20 cellular contexts compared by ENCODE assay signal in the genomic region with DNA sequence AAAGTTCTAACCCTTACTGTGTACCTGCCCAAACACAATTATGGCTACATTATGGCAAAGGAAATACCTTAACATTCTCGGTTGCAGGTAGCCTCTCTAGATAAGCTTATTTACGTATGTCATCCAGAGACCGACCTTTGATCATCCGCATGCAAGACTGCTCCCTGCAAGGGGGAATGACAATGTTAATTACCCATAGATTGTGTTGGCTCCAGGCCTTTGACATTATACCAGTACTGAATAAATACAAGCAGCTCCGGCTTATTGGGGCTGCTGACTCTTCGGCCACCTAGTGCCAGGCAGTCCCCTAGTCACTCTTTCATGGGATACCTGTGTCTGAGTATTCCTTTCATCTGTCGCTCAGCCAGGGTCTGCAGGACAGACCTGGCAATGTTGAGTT.
DNase-seq lines count a peak whose midpoint lies in the region; ATAC-seq and TF ChIP-seq lines count a peak whose summit lies in the region.
"Had no signal": no experiment of that assay in that cellular context is flagged by ENCODE, and none has a peak within 500 bp of the region (broad histone marks: within the 10 kb centered on the region; RNA-seq: fewer than 3 reads in every experiment).

No MANE protein-coding gene starts in this region.

- H3K9me3 ChIP-seq in Peyer's patch: no peaks in the 10 kb centered on the region
- no peaks in the 10 kb centered on the region for H3K9me3 ChIP-seq in aorta (ENCODE audit: control insufficient read depth, low read length)

- TF ChIP-seq CTCF in Peyer's patch (IDR thresholded peaks at IDR 0.05): no peak
- TF ChIP-seq CTCF in type B pancreatic cell (conservative IDR thresholded peaks at IDR 0.05): no peak

- H3K27ac Mint-ChIP-seq in type B pancreatic cell: peak overlapping the region; percentile 20
- H3K27ac Mint-ChIP-seq: CD8-positive, alpha-beta T cell; T-helper 1 cell treated with Interleukin-12 subunit alpha and Interleukin-12 subunit beta and Interleukin-4 antibody, amounts not matched to agents 30 μg/mL and 1 μg/mL, for 36 hours had no signal

- H3K4me1 Mint-ChIP-seq in type B pancreatic cell (ENCODE audit: unreplicated experiment): no peaks in the 10 kb centered on the region

- DNase-seq in HT-29 (ENCODE audit: low spot score) (peak; percentile 12), Peyer's patch (peak in 2 of 3 donors; percentile 54 to 74), left kidney (ENCODE audit: low read depth, low spot score) (peak; percentile 35), type B pancreatic cell (ENCODE audit: extremely low spot score, unreplicated experiment) (no peak), aorta (no peak), iPS-NIHi7 (ENCODE audit: extremely low spot score) (no peak)
- DNase-seq in activated effector memory CD4-positive, alpha-beta T cell treated with anti-CD3 and anti-CD28 coated beads, Interleukin-2, amount 50 U/mL, for 16 hours: no peak
- DNase-seq: CD8-positive, alpha-beta T cell; DMS79 treated with DMSO at 0.1 percent for 48 hours; H7; KG1; NCI-H1092 treated with DMSO at 0.1 percent for 48 hours; NCI-H1436 treated with DMSO at 0.1 percent for 48 hours; NCI-H1930; NCI-H510A treated with DMSO at 0.1 percent for 48 hours; NCI-H82 had no signal

- H3K36me3 ChIP-seq in Peyer's patch (no peaks in the 10 kb centered on the region), aorta (ENCODE audit: control insufficient read depth in 1 of 2, insufficient read depth in 2 of 2, low read length in 1 of 2) (no peaks in the 10 kb centered on the region)

- no peak for TF ChIP-seq POLR2A in Peyer's patch (IDR thresholded peaks at IDR 0.05)

- WGBS in aorta, 2 donors: 95 to 96% methylated on average over 7 of the region's 7 CpGs

- H3K4me3 ChIP-seq in Peyer's patch (no peak overlapping the region), aorta (ENCODE audit: low read length in 2 of 2) (no peak overlapping the region)
- H3K4me3 ChIP-seq: BLaER1 treated with 17β-estradiol and CSF1 and Interleukin-3, amounts not matched to agents 10 nM and 100 nM; GM12878 had no signal

- no peaks in the 10 kb centered on the region for H3K27me3 ChIP-seq in Peyer's patch
- no peaks in the 10 kb centered on the region for H3K27me3 ChIP-seq in aorta (ENCODE audit: control insufficient read depth in 1 of 2, insufficient read depth in 2 of 2, low read length in 1 of 2)
- H3K27me3 ChIP-seq: BLaER1 treated with 17β-estradiol and CSF1 and Interleukin-3, amounts not matched to agents 10 nM and 100 nM had no signal

- peaks cover 0 to 9% (median 0%) of the 10 kb centered on the region in 4 donors for H3K4me1 ChIP-seq in Peyer's patch
- peaks cover 3 to 11% of the 10 kb centered on the region in 2 donors for H3K4me1 ChIP-seq in aorta (ENCODE audit: control insufficient read depth in 1 of 2, insufficient read depth in 2 of 2, low read length in 2 of 2)

- intact Hi-C loops in aorta (cut with DNase I): no loop called here

- H3K27ac ChIP-seq in Peyer's patch (no peak overlapping the region), aorta (ENCODE audit: low read depth in 1 of 2, low read length in 2 of 2) (no peak overlapping the region)
- H3K27ac ChIP-seq: BLaER1 treated with 17β-estradiol and CSF1 and Interleukin-3, amounts not matched to agents 10 nM and 100 nM had no signal

- no peak overlapping the region for H3K4me3 Mint-ChIP-seq in type B pancreatic cell
- H3K4me3 Mint-ChIP-seq: CD8-positive, alpha-beta T cell; T-helper 1 cell treated with Interleukin-12 subunit alpha and Interleukin-12 subunit beta and Interleukin-4 antibody, amounts not matched to agents 30 μg/mL and 1 μg/mL, for 36 hours had no signal

- no peak for ATAC-seq in aorta (ENCODE audit: low FRiP score)
- ATAC-seq: CD8-positive, alpha-beta T cell; GM12878; Right ventricle myocardium inferior had no signal

- no peaks in the 10 kb centered on the region for H3K36me3 Mint-ChIP-seq in type B pancreatic cell
- H3K36me3 Mint-ChIP-seq: CD8-positive, alpha-beta T cell had no signal

- H3K27me3 Mint-ChIP-seq in type B pancreatic cell: no peaks in the 10 kb centered on the region

- peaks cover 5% of the 10 kb centered on the region for H3K9me3 Mint-ChIP-seq in type B pancreatic cell
- H3K9me3 Mint-ChIP-seq: CD8-positive, alpha-beta T cell had no signal

Comparison
In these comparisons a context has a peak if more than half of its experiments do, and no peak if none do; other contexts are left out.
1. DNase-seq: peak in HT-29 (single experiment), Peyer's patch (2 of 3) and left kidney (single experiment); none in type B pancreatic cell (single experiment), aorta (0 of 2), activated effector memory CD4-positive, alpha-beta T cell treated with anti-CD3 and anti-CD28 coated beads, Interleukin-2, amount 50 U/mL, for 16 hours (single experiment) and iPS-NIHi7 (single experiment).